Comparison of ENCODE assay signal across 24 cellular contexts in genomic region chr20:17295991-17296390, GRCh38.
"Had no signal": no experiment of that assay in that cellular context is flagged by ENCODE, and none has a peak within 500 bp of the region (broad histone marks: within the 10 kb centered on the region; RNA-seq: fewer than 3 reads in every experiment).

No MANE protein-coding gene starts in this region.

- H3K4me1 ChIP-seq: colonic mucosa, esophagus squamous epithelium, gastrocnemius medialis, heart right ventricle, left lung, lower lobe of right lung had no signal

- H3K27me3 ChIP-seq: colonic mucosa, esophagus squamous epithelium, gastrocnemius medialis, heart right ventricle, left lung had no signal

- H3K27ac Mint-ChIP-seq: dendritic cell treated with granulocyte-macrophage colony-stimulating factor and Interleukin-4, amounts not matched to agents 40 ng/mL and 50 ng/mL, for 4 days; effector memory CD8-positive, alpha-beta T cell; endodermal cell; mesothelial cell of epicardium; naive B cell had no signal

- H3K27me3 Mint-ChIP-seq: dendritic cell treated with granulocyte-macrophage colony-stimulating factor and Interleukin-4, amounts not matched to agents 40 ng/mL and 50 ng/mL, for 4 days had no signal

- H3K9me3 Mint-ChIP-seq: dendritic cell treated with granulocyte-macrophage colony-stimulating factor and Interleukin-4, amounts not matched to agents 40 ng/mL and 50 ng/mL, for 4 days; effector memory CD8-positive, alpha-beta T cell; endodermal cell had no signal

- H3K4me1 Mint-ChIP-seq: naive B cell had no signal

- H3K36me3 ChIP-seq: colonic mucosa, esophagus squamous epithelium, gastrocnemius medialis, heart right ventricle, left lung, lower lobe of right lung had no signal

- H3K27ac ChIP-seq: colonic mucosa, epithelial cell of prostate, esophagus squamous epithelium, gastrocnemius medialis, heart right ventricle, left lung, lower lobe of right lung had no signal

- H3K36me3 Mint-ChIP-seq: mesothelial cell of epicardium, naive B cell had no signal

- H3K4me3 ChIP-seq: colonic mucosa, esophagus squamous epithelium, gastrocnemius medialis, heart right ventricle, left lung, lower lobe of right lung, mucosa of descending colon had no signal

- H3K9me3 ChIP-seq: colonic mucosa, esophagus squamous epithelium, gastrocnemius medialis, left lung, lower lobe of right lung, mucosa of descending colon had no signal

- DNase-seq: colonic mucosa; cortex of kidney; effector CD8-positive, alpha-beta T cell; effector memory CD8-positive, alpha-beta T cell; endodermal cell; erythroblast; esophagus squamous epithelium; foreskin fibroblast; foreskin melanocyte; gastrocnemius medialis; glutamatergic neuron; head of caudate nucleus; heart right ventricle; hippocampal formation; left cardiac atrium; left lung; left ventricle myocardium superior; lower lobe of right lung; mesenchymal stem cell; mucosa of descending colon; naive B cell had no signal

- H3K4me3 Mint-ChIP-seq: dendritic cell treated with granulocyte-macrophage colony-stimulating factor and Interleukin-4, amounts not matched to agents 40 ng/mL and 50 ng/mL, for 4 days; effector memory CD8-positive, alpha-beta T cell; endodermal cell; mesothelial cell of epicardium; naive B cell had no signal
